8 cellular contexts compared by ENCODE assay signal in genomic region chr19:47436712-47437401, GRCh38. TPM values are rescaled to one million over a fixed set of nuclear protein-coding genes. Genes with fewer than 3 reads are reported as not detected.
A peak's percentile ranks its signal among the peaks of the same experiment; 100 is the strongest.
DNase-seq lines count a peak whose midpoint lies in the region; ATAC-seq, FAIRE-seq and TF ChIP-seq lines count a peak whose summit lies in the region.

No MANE protein-coding gene starts in this region.

- H3K36me3 ChIP-seq in bronchial epithelial cell (ENCODE audit: control insufficient read depth, insufficient read depth, low read length) (no peaks in the 10 kb centered on the region), kidney epithelial cell (ENCODE audit: control insufficient read depth, insufficient read depth, low read length) (no peaks in the 10 kb centered on the region)

- peak; percentile 94 for FAIRE-seq in bronchial epithelial cell (lab: Jason Lieb, UNC)

- H3K27me3 ChIP-seq in bronchial epithelial cell (ENCODE audit: control insufficient read depth, insufficient read depth, low read length): no peaks in the 10 kb centered on the region
- peaks cover 20% of the 10 kb centered on the region for H3K27me3 ChIP-seq in kidney epithelial cell (ENCODE audit: control insufficient read depth, insufficient read depth, low read length)

- no peak for ATAC-seq in GM19395 (IDR thresholded peaks at IDR 0.05; ENCODE audit: unreplicated experiment)

- H3K4me3 ChIP-seq in bronchial epithelial cell (ENCODE audit: low read depth, low read length) (no peak overlapping the region), kidney epithelial cell (ENCODE audit: low read depth, low read length) (no peak overlapping the region)

- DNase-seq in AG09319 (ENCODE audit: extremely low read depth, low read depth) (no peak), GOT3 (lab: John Stamatoyannopoulos, UW) (peak; percentile 23), NCI-H2196 treated with DMSO at 0.1 percent for 48 hours (lab: John Stamatoyannopoulos, UW; ENCODE audit: unreplicated experiment) (peak; percentile 76), bronchial epithelial cell (ENCODE audit: low read depth) (peak; percentile 48), kidney epithelial cell (ENCODE audit: low read depth) (no peak)
- peak; percentile 84 for DNase-seq in activated CD4-positive, CD25-positive, alpha-beta regulatory T cell treated with anti-CD3 and anti-CD28 coated beads, Interleukin-2, amount 50 U/mL, for 16 hours (ENCODE audit: low read depth, low spot score)
- peak; percentile 81 to 92 for DNase-seq in stimulated activated CD4-positive, alpha-beta T cell treated with anti-CD3 and anti-CD28 coated beads, Interleukin-2, amount 100 ng/mL, for 48 hours

- TF ChIP-seq CTCF in AG09319 (IDR thresholded peaks at IDR 0.05; ENCODE audit: low read depth, low read length) (peak; percentile 83), bronchial epithelial cell (IDR thresholded peaks at IDR 0.05; ENCODE audit: insufficient read depth, low read length, severe bottlenecking) (peak; percentile 91), kidney epithelial cell (IDR thresholded peaks at IDR 0.05; ENCODE audit: insufficient read depth, low read length, poor library complexity, severe bottlenecking) (peak; percentile 89)

RNA-seq across cellular contexts. Expression of gene MEIS3, which starts 17.5 kb away (rescaled TPM):
- total RNA-seq in bronchial epithelial cell (8.7 and 11.3 TPM in 2 replicates), kidney epithelial cell (2.3 and 8.6 TPM in 2 replicates)

RNA-seq across cellular contexts. Expression of gene SLC8A2, which starts 34.8 kb away (rescaled TPM):
- total RNA-seq in bronchial epithelial cell (0.26 TPM in 2 replicates), kidney epithelial cell (not detected in 2 replicates)

RNA-seq across cellular contexts. Expression of gene KPTN, which starts 47.2 kb away (rescaled TPM):
- total RNA-seq in bronchial epithelial cell (2.1 and 3.5 TPM in 2 replicates), kidney epithelial cell (6.0 and 6.6 TPM in 2 replicates)

Comparison
In these comparisons a context has a peak if more than half of its experiments do, and no peak if none do; other contexts are left out.
1. DNase-seq: peak in GOT3 (single experiment), NCI-H2196 treated with DMSO at 0.1 percent for 48 hours (single experiment), activated CD4-positive, CD25-positive, alpha-beta regulatory T cell treated with anti-CD3 and anti-CD28 coated beads, Interleukin-2, amount 50 U/mL, for 16 hours (single experiment), bronchial epithelial cell (single experiment) and stimulated activated CD4-positive, alpha-beta T cell treated with anti-CD3 and anti-CD28 coated beads, Interleukin-2, amount 100 ng/mL, for 48 hours (2 of 2); none in AG09319 (single experiment) and kidney epithelial cell (single experiment).
2. Peak in every context shown above with its lines, with median percentiles within 50 percentile points of each other: CTCF ChIP-seq.